10 cellular contexts compared by ENCODE assay signal in genomic region chr1:10509823-10510509, GRCh38. TPM values are rescaled to one million over a fixed set of nuclear protein-coding genes. Genes with fewer than 3 reads are reported as not detected.
DNase-seq lines count a peak whose midpoint lies in the region; ATAC-seq and TF ChIP-seq lines count a peak whose summit lies in the region.
"Had no signal": no experiment of that assay in that cellular context is flagged by ENCODE, and none has a peak within 500 bp of the region (broad histone marks: within the 10 kb centered on the region; RNA-seq: fewer than 3 reads in every experiment).

No MANE protein-coding gene starts in this region.

- no peaks in the 10 kb centered on the region for H3K36me3 Mint-ChIP-seq in activated T-helper 17 cell treated with anti-CD3 and anti-CD28 coated beads, Interleukin-2, amount 50 U/mL, for 72 hours (ENCODE audit: low read depth)
- H3K36me3 Mint-ChIP-seq in mesothelial cell of epicardium, result no peaks in the 10 kb centered on the region

- H3K27me3 ChIP-seq in right lobe of liver, result no peaks in the 10 kb centered on the region
- H3K27me3 ChIP-seq: Peyer's patch had no signal

- no peak for TF ChIP-seq POLR2A in right lobe of liver (IDR thresholded peaks at IDR 0.05)

- peaks cover 0 to 64% (median 26%) of the 10 kb centered on the region in 4 donors for H3K4me1 ChIP-seq in right lobe of liver

- H3K4me1 Mint-ChIP-seq in activated T-helper 17 cell treated with anti-CD3 and anti-CD28 coated beads, Interleukin-2, amount 50 U/mL, for 72 hours, result peaks cover 48% of the 10 kb centered on the region
- peaks cover 42% of the 10 kb centered on the region for H3K4me1 Mint-ChIP-seq in mesothelial cell of epicardium

- H3K9me3 Mint-ChIP-seq in activated T-helper 17 cell treated with anti-CD3 and anti-CD28 coated beads, Interleukin-2, amount 50 U/mL, for 72 hours, result no peaks in the 10 kb centered on the region
- H3K9me3 Mint-ChIP-seq in mesothelial cell of epicardium, result no peaks in the 10 kb centered on the region

- H3K4me3 ChIP-seq in HFF-Myc (replicated peaks; ENCODE audit: low read depth, low read length), result peak overlapping the region; percentile 18; the same call in 1 of the 2 replicates
- no peak overlapping the region for H3K4me3 ChIP-seq in right lobe of liver
- H3K4me3 ChIP-seq: Peyer's patch had no signal

- peak overlapping the region; percentile 91 for H3K27ac Mint-ChIP-seq in activated T-helper 17 cell treated with anti-CD3 and anti-CD28 coated beads, Interleukin-2, amount 50 U/mL, for 72 hours
- no peak overlapping the region for H3K27ac Mint-ChIP-seq in mesothelial cell of epicardium

- ATAC-seq in activated T-helper 17 cell treated with anti-CD3 and anti-CD28 coated beads, Interleukin-2, amount 50 U/mL, for 72 hours (replicated peaks), result no peak
- ATAC-seq in right lobe of liver, result peak; percentile 53 to 79 (median 54)
- ATAC-seq in HG02852 (IDR thresholded peaks at IDR 0.05; ENCODE audit: unreplicated experiment), result no peak
- ATAC-seq in HG03521 (IDR thresholded peaks at IDR 0.05; ENCODE audit: unreplicated experiment), result no peak

- WGBS in right lobe of liver (ENCODE audit: insufficient coverage, low coverage, low lambda C conversion rate, missing lambda C conversion rate), result 31% methylated on average over 6 of the region's 6 CpGs

- no peaks in the 10 kb centered on the region for H3K27me3 Mint-ChIP-seq in activated T-helper 17 cell treated with anti-CD3 and anti-CD28 coated beads, Interleukin-2, amount 50 U/mL, for 72 hours
- no peaks in the 10 kb centered on the region for H3K27me3 Mint-ChIP-seq in mesothelial cell of epicardium (ENCODE audit: low read depth)

- peak overlapping the region; percentile 69 for H3K4me3 Mint-ChIP-seq in activated T-helper 17 cell treated with anti-CD3 and anti-CD28 coated beads, Interleukin-2, amount 50 U/mL, for 72 hours
- H3K4me3 Mint-ChIP-seq in mesothelial cell of epicardium, result no peak overlapping the region

- intact Hi-C loops in right lobe of liver (cut with DNase I), result loop anchor here in 1 of 2 donors (5.0 kb wide), 1 partner anchor 357 kb away; no protein-coding TSS in a partner anchor

- H3K36me3 ChIP-seq in right lobe of liver, result no peaks in the 10 kb centered on the region
- H3K36me3 ChIP-seq: Peyer's patch had no signal

- in situ Hi-C loops in G401 (cut with HindIII; ENCODE audit: low sequenced_read_pairs), result no loop called here

- peak overlapping the region; percentile 44 for H3K27ac ChIP-seq in 22Rv1
- peak overlapping the region in 2 of 3 donors; percentile 39 to 61 for H3K27ac ChIP-seq in right lobe of liver

- no peaks in the 10 kb centered on the region for H3K9me3 ChIP-seq in right lobe of liver
- H3K9me3 ChIP-seq: Peyer's patch had no signal

- TF ChIP-seq CTCF in 22Rv1 (IDR thresholded peaks at IDR 0.05) (no peak), HFF-Myc (IDR thresholded peaks at IDR 0.05; ENCODE audit: low read depth, low read length, missing control alignments) (no peak), right lobe of liver (IDR thresholded peaks at IDR 0.05) (no peak), mesothelial cell of epicardium (IDR thresholded peaks at IDR 0.05; ENCODE audit: unreplicated experiment) (no peak)

- DNase-seq in HFF-Myc (ENCODE audit: extremely low read depth, low read depth), result no peak
- peak in 1 of 3 donors; percentile 72 for DNase-seq in right lobe of liver
- no peak for DNase-seq in G401 (ENCODE audit: low spot score)
- DNase-seq in mesothelial cell of epicardium (ENCODE audit: low spot score in 2 of 2, unreplicated experiment in 2 of 2), result no peak
- DNase-seq: MM.1S had no signal

RNA-seq across cellular contexts. Expression of gene PEX14, which starts 35.2 kb away (rescaled TPM):
- total RNA-seq in activated T-helper 17 cell treated with anti-CD3 and anti-CD28 coated beads, Interleukin-2, amount 50 U/mL, for 72 hours, result 10 to 100 TPM; 18.4 to 21.7 TPM
- total RNA-seq in right lobe of liver (10 to 100 TPM; 10.5 to 26.5 (median 16.5) TPM), mesothelial cell of epicardium (29.7 to 31.4 TPM (median 30.9 TPM) in 3 replicates)
- 33.4 and 34.7 TPM in 2 replicates for total RNA-seq in G401 (2014; rRNA removed; shearing (Covaris generic))

RNA-seq across cellular contexts. Expression of gene DFFA, which starts 37.6 kb away (rescaled TPM):
- 10 to 100 TPM; 27.4 to 54.5 TPM for total RNA-seq in activated T-helper 17 cell treated with anti-CD3 and anti-CD28 coated beads, Interleukin-2, amount 50 U/mL, for 72 hours
- total RNA-seq in right lobe of liver (10 to 100 TPM; 14.1 to 24.8 (median 16.9) TPM), mesothelial cell of epicardium (51.4 to 54.8 TPM (median 53.0 TPM) in 3 replicates)
- total RNA-seq in G401 (2014; rRNA removed; shearing (Covaris generic)), result 81.5 and 102 TPM in 2 replicates

Comparison
In these comparisons a context has a peak if more than half of its experiments do, and no peak if none do; other contexts are left out.
1. ATAC-seq: peak in right lobe of liver (4 of 4); none in activated T-helper 17 cell treated with anti-CD3 and anti-CD28 coated beads, Interleukin-2, amount 50 U/mL, for 72 hours (single experiment), HG02852 (single experiment) and HG03521 (single experiment).